Comparison of ENCODE assay signal across 9 cellular contexts in the genomic region with DNA sequence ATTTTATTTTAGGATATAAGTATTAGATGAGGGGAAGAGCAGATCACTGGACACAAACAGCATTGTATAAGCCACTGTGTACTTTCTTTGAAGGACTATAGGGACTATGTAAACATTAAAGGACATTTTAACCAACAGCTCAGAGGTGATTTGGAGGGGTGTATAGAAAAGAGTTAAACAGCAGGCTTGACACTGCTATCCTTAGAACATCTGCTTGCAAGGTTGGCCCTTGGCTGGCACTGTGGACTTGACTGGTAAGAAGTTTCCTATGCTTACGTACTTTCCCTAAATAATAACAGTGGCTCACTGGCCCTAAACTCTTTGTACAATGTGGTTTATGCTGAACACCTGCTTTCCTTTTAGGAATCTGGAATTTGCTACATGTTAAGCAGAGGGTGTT.
"Had no signal": no experiment of that assay in that cellular context is flagged by ENCODE, and none has a peak within 500 bp of the region (broad histone marks: within the 10 kb centered on the region; RNA-seq: fewer than 3 reads in every experiment).

No MANE protein-coding gene starts in this region.

- H3K4me1 ChIP-seq: HAP-1 had no signal

- H3K27ac Mint-ChIP-seq: HFFc6 had no signal

- H3K4me3 ChIP-seq: GM23248, HAP-1, K562 had no signal

- FAIRE-seq: K562 had no signal

- ATAC-seq: HCT116, K562 had no signal

- H3K4me3 Mint-ChIP-seq: HFFc6 had no signal

- H3K9me3 ChIP-seq: HAP-1 had no signal

- H3K27ac ChIP-seq: GM23248 had no signal

- H3K9me3 Mint-ChIP-seq: HFFc6 had no signal

- H3K9ac ChIP-seq: GM23248 had no signal

- DNase-seq: GM23248, GOT3, H7, HFFc6, IMR-90, KG1 had no signal
